7 cellular contexts compared by ENCODE assay signal in genomic region chr9:129823163-129823933, GRCh38. TPM values are rescaled to one million over a fixed set of nuclear protein-coding genes. Genes with fewer than 3 reads are reported as not detected.
DNase-seq lines count a peak whose midpoint lies in the region; ATAC-seq and TF ChIP-seq lines count a peak whose summit lies in the region.

No MANE protein-coding gene starts in this region.

- ATAC-seq in foreskin keratinocyte = peak; percentile 37
- no peak for ATAC-seq in GM19035 (IDR thresholded peaks at IDR 0.05; ENCODE audit: unreplicated experiment)

- TF ChIP-seq CTCF in GM10266 (IDR thresholded peaks at IDR 0.05; ENCODE audit: control insufficient read depth, insufficient read depth, low read depth, missing control alignments) = no peak
- TF ChIP-seq CTCF in foreskin keratinocyte (conservative IDR thresholded peaks at IDR 0.05) = no peak
- TF ChIP-seq CTCF in osteoblast (IDR thresholded peaks at IDR 0.05; ENCODE audit: extremely low read depth, low read depth, low read length) = no peak

- H3K4me3 ChIP-seq in osteoblast (ENCODE audit: insufficient read depth, low read length) = peak overlapping the region; percentile 90

- H3K36me3 ChIP-seq in osteoblast (ENCODE audit: insufficient read depth, low read length) = peaks cover 49% of the 10 kb centered on the region

- peak overlapping the region; percentile 86 for H3K4me2 ChIP-seq in osteoblast (ENCODE audit: insufficient read depth, low read length)

- H3K9me3 ChIP-seq in osteoblast (ENCODE audit: low read depth, low read length) = no peaks in the 10 kb centered on the region

- no peaks in the 10 kb centered on the region for H3K27me3 ChIP-seq in foreskin keratinocyte
- no peaks in the 10 kb centered on the region for H3K27me3 ChIP-seq in osteoblast (ENCODE audit: insufficient read depth, low read length)

- no peaks in the 10 kb centered on the region for H3K4me1 ChIP-seq in foreskin keratinocyte
- peaks cover 7% of the 10 kb centered on the region for H3K4me1 ChIP-seq in osteoblast (ENCODE audit: insufficient read depth, low read length)

- H4K20me1 ChIP-seq in osteoblast (ENCODE audit: insufficient read depth, low read length) = peaks cover 8% of the 10 kb centered on the region

- H2AFZ ChIP-seq in osteoblast (ENCODE audit: low read length) = peak overlapping the region; percentile 82

- H3K27ac ChIP-seq in foreskin keratinocyte (peak overlapping the region; percentile 45), osteoblast (ENCODE audit: low read depth, low read length) (peak overlapping the region; percentile 53)

- DNase-seq in GM10266 (ENCODE audit: extremely low spot score) = peak; percentile 42
- peak; percentile 60 for DNase-seq in HK-2 (ENCODE audit: unreplicated experiment)
- peak; percentile 24 to 37 for DNase-seq in activated CD4-positive, alpha-beta T cell treated with anti-CD3 and anti-CD28 coated beads, Interleukin-2, amount 50 U/mL, for 48 hours
- no peak for DNase-seq in foreskin keratinocyte
- peak; percentile 76 for DNase-seq in osteoblast (ENCODE audit: insufficient read length, low spot score, missing footprints)
- DNase-seq in H4 (ENCODE audit: low spot score) = no peak

- peaks cover 31% of the 10 kb centered on the region for H3K79me2 ChIP-seq in osteoblast (ENCODE audit: insufficient read depth, low read length)

RNA-seq across cellular contexts. Expression of gene TOR1A, which starts 0.6 kb away (rescaled TPM):
- total RNA-seq in foreskin keratinocyte = 37.2 and 37.3 TPM in 2 replicates
- polyA plus RNA-seq in foreskin keratinocyte = 34.5 and 37.4 TPM in 2 replicates
- total RNA-seq in osteoblast = 52.1 and 52.5 TPM in 2 replicates
- 37.1 and 73.7 TPM in 2 replicates for total RNA-seq in H4 (2014; rRNA removed; shearing (Covaris generic))

RNA-seq across cellular contexts. Expression of gene C9orf78, which starts 11.7 kb away (rescaled TPM):
- 45.5 and 50.4 TPM in 2 replicates for total RNA-seq in foreskin keratinocyte
- polyA plus RNA-seq in foreskin keratinocyte = 52.7 and 54.2 TPM in 2 replicates
- 30.8 and 41.0 TPM in 2 replicates for total RNA-seq in osteoblast
- total RNA-seq in H4 (2014; rRNA removed; shearing (Covaris generic)) = 52.7 and 58.8 TPM in 2 replicates

RNA-seq across cellular contexts. Expression of gene USP20, which starts 11.9 kb away (rescaled TPM):
- total RNA-seq in foreskin keratinocyte (8.3 and 8.6 TPM in 2 replicates), osteoblast (9.1 and 10.5 TPM in 2 replicates)
- polyA plus RNA-seq in foreskin keratinocyte = 9.4 and 10.4 TPM in 2 replicates
- total RNA-seq in H4 (2014; rRNA removed; shearing (Covaris generic)) = 2.6 and 2.8 TPM in 2 replicates

RNA-seq across cellular contexts. Expression of gene TOR1B, which starts 20.4 kb away (rescaled TPM):
- total RNA-seq in foreskin keratinocyte (20.4 and 22.0 TPM in 2 replicates), osteoblast (27.5 and 31.5 TPM in 2 replicates)
- 12.8 and 13.8 TPM in 2 replicates for polyA plus RNA-seq in foreskin keratinocyte
- 45.5 and 57.7 TPM in 2 replicates for total RNA-seq in H4 (2014; rRNA removed; shearing (Covaris generic))

Comparison
In these comparisons a context has a peak if more than half of its experiments do, and no peak if none do; other contexts are left out.
1. DNase-seq: peak in GM10266 (single experiment), HK-2 (single experiment), activated CD4-positive, alpha-beta T cell treated with anti-CD3 and anti-CD28 coated beads, Interleukin-2, amount 50 U/mL, for 48 hours (2 of 2) and osteoblast (single experiment); none in foreskin keratinocyte (0 of 2) and H4 (single experiment).